In the genomic region with DNA sequence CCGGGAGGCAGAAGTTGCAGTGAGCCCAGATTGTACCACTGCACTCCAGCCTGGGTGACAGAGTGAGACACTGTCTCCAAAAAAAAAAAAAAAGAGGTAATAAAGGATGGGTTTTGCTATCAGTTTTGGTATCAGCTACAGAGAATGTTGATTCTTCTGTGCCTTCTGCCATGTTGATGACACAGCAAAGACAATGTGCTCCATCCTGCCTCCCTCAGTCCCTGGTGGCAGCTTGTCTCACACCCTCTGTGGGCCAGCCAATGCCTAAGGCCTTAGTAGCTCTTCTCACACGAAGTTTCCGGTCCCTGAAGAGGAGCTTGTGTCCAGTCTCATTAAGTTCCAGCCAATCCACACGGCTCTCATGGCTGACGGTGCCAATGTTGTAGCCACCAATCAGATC, we compare ENCODE assay signal across 1 cellular context.
TF ChIP-seq lines count a peak whose summit lies in the region.

No MANE protein-coding gene starts in this region.

TF ChIP-seq in K562, 482 proteins besides CTCF, POLR2A, EP300 and RAD21 (continued from another document):
- TF ChIP-seq UBTF (IDR thresholded peaks at IDR 0.05; ENCODE audit: borderline replicate concordance in 1 of 2, low read depth in 2 of 2, low read length in 2 of 2) (no peak), ZNF79 (CRISPR knock-in tag; IDR thresholded peaks at IDR 0.05; ENCODE audit: low read depth) (no peak), HINFP (tag; conservative IDR thresholded peaks at IDR 0.05; ENCODE audit: low read depth) (no peak), MNT (conservative IDR thresholded peaks at IDR 0.05) (no peak), POLR2H (tag; IDR thresholded peaks at IDR 0.05; ENCODE audit: low read depth) (no peak), USF1 (CRISPR knock-in tag; IDR thresholded peaks at IDR 0.05) (no peak), SMARCA4 (IDR thresholded peaks at IDR 0.05) (no peak), POLR3A (IDR thresholded peaks at IDR 0.05; ENCODE audit: borderline replicate concordance, extremely low read depth, insufficient read depth, insufficient read length) (no peak), AFF4 (CRISPR knock-in tag; IDR thresholded peaks at IDR 0.05) (no peak)
